Comparison of ENCODE assay signal across 20 cellular contexts in the genomic region with DNA sequence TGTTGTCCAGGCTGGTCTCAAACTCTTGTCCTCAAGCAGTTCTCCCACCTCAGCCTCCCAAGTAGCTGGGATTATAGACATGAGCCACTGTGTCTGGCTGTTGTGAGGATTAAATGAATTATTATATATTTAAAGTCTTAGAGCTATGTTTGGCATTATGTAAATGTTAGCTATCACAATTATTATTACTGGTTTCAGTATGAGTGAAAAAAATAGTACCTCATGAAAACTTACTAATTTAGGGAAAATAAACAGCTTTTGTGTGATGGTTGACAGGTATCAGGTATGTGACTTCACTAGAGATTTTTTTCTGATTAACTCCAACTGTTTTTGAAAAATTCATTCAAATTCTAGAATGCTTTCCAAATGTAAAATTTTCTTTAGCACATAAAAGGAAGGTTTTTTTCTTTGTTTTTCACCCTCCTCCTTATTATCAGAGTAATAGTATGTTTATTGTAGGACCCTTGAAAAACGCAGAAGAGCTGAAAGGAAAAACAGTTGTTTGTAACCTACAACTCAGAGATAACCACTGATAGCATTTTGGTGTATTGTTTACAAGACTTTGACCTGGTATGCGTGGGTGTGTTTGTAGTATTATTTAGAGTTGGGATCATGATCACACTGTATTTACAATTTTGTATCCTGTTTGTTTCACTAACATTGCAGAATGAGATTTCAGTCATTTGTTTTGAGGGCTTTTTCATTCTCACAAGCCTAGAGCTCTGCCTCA. TPM values are rescaled to one million over a fixed set of nuclear protein-coding genes. Genes with fewer than 3 reads are reported as not detected.
A peak's percentile ranks its signal among the peaks of the same experiment; 100 is the strongest.
DNase-seq lines count a peak whose midpoint lies in the region; ATAC-seq and FAIRE-seq lines count a peak whose summit lies in the region.
"Had no signal": no experiment of that assay in that cellular context is flagged by ENCODE, and none has a peak within 500 bp of the region (broad histone marks: within the 10 kb centered on the region; RNA-seq: fewer than 3 reads in every experiment).

No MANE protein-coding gene starts in this region.

- H3K9me2 ChIP-seq in Karpas-422 (replicated peaks; ENCODE audit: insufficient read depth, low read length), result no peaks in the 10 kb centered on the region

- peaks cover 98% of the 10 kb centered on the region for H3K79me2 ChIP-seq in Karpas-422 (ENCODE audit: low read length)

- peak overlapping the region; percentile 73 for H3K4me2 ChIP-seq in Karpas-422 (ENCODE audit: low read depth, low read length, poor library complexity, severe bottlenecking)
- H3K4me2 ChIP-seq: BLaER1 treated with 17β-estradiol and CSF1 and Interleukin-3, amounts not matched to agents 10 nM and 100 nM had no signal

- H3K36me3 ChIP-seq in Karpas-422 (ENCODE audit: insufficient read depth, low read length), result 0 out of 2 replicates have a peak, but pooled peaks cover 3% of the 10 kb centered on the region
- H3K36me3 ChIP-seq: left lung, uterus had no signal

- no peaks in the 10 kb centered on the region for H3K9me3 Mint-ChIP-seq in activated CD4-positive, alpha-beta T cell treated with anti-CD3 and anti-CD28 coated beads for 36 hours (ENCODE audit: low read depth)
- H3K9me3 Mint-ChIP-seq: activated naive CD8-positive, alpha-beta T cell treated with anti-CD3 and anti-CD28 coated beads for 36 hours; effector memory CD8-positive, alpha-beta T cell had no signal

- POLR2A ChIA-PET in activated CD4-positive, alpha-beta T cell treated with anti-CD3 and anti-CD28 coated beads for 36 hours (lab: Charles Lee), result interaction anchor here (0.6 to 0.7 kb wide), 2 partner anchors 14 to 355 kb away, joined by 3 read pairs; no protein-coding TSS in a partner anchor

- H3K27ac ChIP-seq in Karpas-422 (ENCODE audit: low read length), result peak overlapping the region; percentile 87
- H3K27ac ChIP-seq in temporal lobe (ENCODE audit: low read depth, low read length), result peak overlapping the region; percentile 65
- H3K27ac ChIP-seq: BLaER1 treated with 17β-estradiol and CSF1 and Interleukin-3, amounts not matched to agents 10 nM and 100 nM; psoas muscle; SK-N-MC; uterus had no signal

- no peaks in the 10 kb centered on the region for H3K36me3 Mint-ChIP-seq in activated CD4-positive, alpha-beta T cell treated with anti-CD3 and anti-CD28 coated beads for 36 hours (ENCODE audit: low read depth)

- H3K4me1 Mint-ChIP-seq in activated CD4-positive, alpha-beta T cell treated with anti-CD3 and anti-CD28 coated beads for 36 hours, result peaks cover 35% of the 10 kb centered on the region

- intact Hi-C loops in activated CD4-positive, alpha-beta T cell treated with anti-CD3 and anti-CD28 coated beads for 36 hours (cut with DNase I, micrococcal nuclease), result no loop called here

- ATAC-seq in activated CD4-positive, alpha-beta T cell treated with anti-CD3 and anti-CD28 coated beads for 36 hours, result no peak
- ATAC-seq in HG02973 (IDR thresholded peaks at IDR 0.05; ENCODE audit: unreplicated experiment), result no peak
- ATAC-seq: effector memory CD8-positive, alpha-beta T cell; left lung; psoas muscle had no signal

- no peaks in the 10 kb centered on the region for H3K27me3 ChIP-seq in Karpas-422 (ENCODE audit: low read length)
- H3K27me3 ChIP-seq: BLaER1 treated with 17β-estradiol and CSF1 and Interleukin-3, amounts not matched to agents 10 nM and 100 nM; left lung; uterus had no signal

- no peak overlapping the region for H3K4me3 ChIP-seq in Karpas-422 (ENCODE audit: low read length)
- H3K4me3 ChIP-seq: BLaER1 treated with 17β-estradiol and CSF1 and Interleukin-3, amounts not matched to agents 10 nM and 100 nM; left lung; psoas muscle; SK-N-MC; uterus had no signal

- CTCF ChIA-PET in activated CD4-positive, alpha-beta T cell treated with anti-CD3 and anti-CD28 coated beads for 36 hours (lab: Charles Lee), result interaction anchor here (0.6 to 1.3 kb wide), 3 partner anchors 12 to 423 kb away, joined by 3 to 5 read pairs (median 3); no protein-coding TSS in a partner anchor

- peaks cover 85% of the 10 kb centered on the region for H3K4me1 ChIP-seq in Karpas-422 (ENCODE audit: low read length)

- no peak overlapping the region for H3K4me3 Mint-ChIP-seq in activated CD4-positive, alpha-beta T cell treated with anti-CD3 and anti-CD28 coated beads for 36 hours
- H3K4me3 Mint-ChIP-seq: activated naive CD8-positive, alpha-beta T cell treated with anti-CD3 and anti-CD28 coated beads for 36 hours; effector memory CD8-positive, alpha-beta T cell had no signal

- H3K9ac ChIP-seq in Karpas-422 (ENCODE audit: low read length), result no peak overlapping the region
- H3K9ac ChIP-seq: BLaER1 treated with 17β-estradiol and CSF1 and Interleukin-3, amounts not matched to agents 10 nM and 100 nM had no signal

- H4K20me1 ChIP-seq in Karpas-422 (ENCODE audit: insufficient read depth, low read depth, low read length), result no peaks in the 10 kb centered on the region

- H2AFZ ChIP-seq in Karpas-422 (ENCODE audit: low read length), result no peak overlapping the region

- H3K9me3 ChIP-seq in Karpas-422 (ENCODE audit: low read length), result no peaks in the 10 kb centered on the region
- H3K9me3 ChIP-seq: left lung, psoas muscle, uterus had no signal

- H3K27me3 Mint-ChIP-seq in activated CD4-positive, alpha-beta T cell treated with anti-CD3 and anti-CD28 coated beads for 36 hours, result no peaks in the 10 kb centered on the region
- H3K27me3 Mint-ChIP-seq: activated naive CD8-positive, alpha-beta T cell treated with anti-CD3 and anti-CD28 coated beads for 36 hours; effector memory CD8-positive, alpha-beta T cell had no signal

- peak; percentile 60 for FAIRE-seq in endometrium (lab: Jason Lieb, UNC)

- H3K27ac Mint-ChIP-seq in activated CD4-positive, alpha-beta T cell treated with anti-CD3 and anti-CD28 coated beads for 36 hours, result peak overlapping the region; percentile 37
- H3K27ac Mint-ChIP-seq: activated naive CD8-positive, alpha-beta T cell treated with anti-CD3 and anti-CD28 coated beads for 36 hours had no signal

- no peak for DNase-seq in activated CD4-positive, alpha-beta T cell treated with anti-CD3 and anti-CD28 coated beads for 36 hours
- no peak for DNase-seq in activated CD4-positive, alpha-beta T cell treated with anti-CD3 and anti-CD28 coated beads, Interleukin-2, amount 50 U/mL, for 4 hours
- no peak for DNase-seq in Karpas-422
- DNase-seq in putamen (ENCODE audit: low spot score), result no peak
- no peak for DNase-seq in hypothalamus (lab: John Stamatoyannopoulos, UW)
- DNase-seq: activated naive CD8-positive, alpha-beta T cell treated with anti-CD3 and anti-CD28 coated beads for 36 hours; effector memory CD8-positive, alpha-beta T cell; left lung; NCI-H1105 treated with DMSO at 0.1 percent for 48 hours; NCI-H2107; NCI-H510A; NK-92 treated with Interleukin-12 subunit alpha and Interleukin-12 subunit beta, amount 100 ng/mL, for 24 hours; psoas muscle; stimulated activated CD4-positive, alpha-beta T cell treated with anti-CD3 and anti-CD28 coated beads, Interleukin-4, amount 100 ng/mL, for 4 hours; uterus had no signal

RNA-seq across cellular contexts. Expression of a gene that starts 13.2 kb away (rescaled TPM):
- total RNA-seq in activated CD4-positive, alpha-beta T cell treated with anti-CD3 and anti-CD28 coated beads for 36 hours, result 1 to 10 TPM; 7.1 to 8.8 TPM
- 36.0 and 60.0 TPM in 2 replicates for total RNA-seq in Karpas-422 (2014; rRNA removed; shearing (Covaris generic); ENCODE audit: low replicate concordance)
- total RNA-seq in temporal lobe, result 33.9 TPM
